ENCODE assay signal across 22 cellular contexts in genomic region chr18:13618760-13619438, GRCh38.
A peak's percentile ranks its signal among the peaks of the same experiment; 100 is the strongest.
DNase-seq lines count a peak whose midpoint lies in the region; ATAC-seq, FAIRE-seq and TF ChIP-seq lines count a peak whose summit lies in the region.
"Had no signal": no experiment of that assay in that cellular context is flagged by ENCODE, and none has a peak within 500 bp of the region (broad histone marks: within the 10 kb centered on the region; RNA-seq: fewer than 3 reads in every experiment).

No MANE protein-coding gene starts in this region.

- H3K27ac ChIP-seq in OCI-LY7 (ENCODE audit: low read depth, low read length, poor library complexity, severe bottlenecking): no peak overlapping the region
- H3K27ac ChIP-seq in kidney (ENCODE audit: low read depth in 2 of 2, low read length in 2 of 2): no peak overlapping the region
- H3K27ac ChIP-seq in temporal lobe (ENCODE audit: low read depth, low read length): peak overlapping the region; percentile 88
- H3K27ac ChIP-seq: 22Rv1, tibial nerve had no signal

- TF ChIP-seq CTCF in OCI-LY7 (conservative IDR thresholded peaks at IDR 0.05; ENCODE audit: low read length) (no peak), kidney (IDR thresholded peaks at IDR 0.05; ENCODE audit: borderline replicate concordance, extremely low read depth, insufficient read depth) (no peak)

- H3K4me3 ChIP-seq in OCI-LY7 (ENCODE audit: low read depth, low read length, poor library complexity, severe bottlenecking) (no peak overlapping the region), kidney (ENCODE audit: low read length in 2 of 2) (no peak overlapping the region)
- H3K4me3 ChIP-seq: tibial nerve had no signal

- POLR2A ChIA-PET in OCI-LY7 (lab: Charles Lee): no interaction called here

- H3K9ac ChIP-seq in kidney (ENCODE audit: low read length in 2 of 2): no peak overlapping the region

- H3K4me2 ChIP-seq in OCI-LY7 (ENCODE audit: low read length): peak overlapping the region; percentile 99; the same call in 1 of the 2 replicates

- peaks cover 34% of the 10 kb centered on the region; the same call in 1 of the 2 replicates for H3K36me3 ChIP-seq in OCI-LY7 (ENCODE audit: insufficient read depth, low read length)
- H3K36me3 ChIP-seq in kidney (ENCODE audit: control insufficient read depth in 1 of 2, insufficient read depth in 2 of 2, low read length in 2 of 2): no peaks in the 10 kb centered on the region
- H3K36me3 ChIP-seq: tibial nerve had no signal

- CTCF ChIA-PET in OCI-LY7 (lab: Charles Lee; ENCODE audit: unreplicated experiment): no interaction called here

- H2AFZ ChIP-seq in OCI-LY7 (ENCODE audit: low read length): no peak overlapping the region

- H3K9me2 ChIP-seq in OCI-LY7 (ENCODE audit: insufficient read depth, low read length): no peaks in the 10 kb centered on the region

- H3K79me2 ChIP-seq in OCI-LY7 (ENCODE audit: insufficient read depth, low read depth, low read length): peaks cover 52% of the 10 kb centered on the region

- intact Hi-C loops in OCI-LY7 (cut with micrococcal nuclease; ENCODE audit: unreplicated experiment): loop anchor here (5.0 kb wide), 2 partner anchors 103 to 152 kb away; no protein-coding TSS in a partner anchor
- intact Hi-C loops in kidney (cut with DNase I): no loop called here

- H3K4me1 ChIP-seq in OCI-LY7 (ENCODE audit: insufficient read depth, low read length, poor library complexity, severe bottlenecking) (peaks cover 46% of the 10 kb centered on the region), kidney (ENCODE audit: control insufficient read depth in 1 of 2, insufficient read depth in 1 of 2, low read depth in 1 of 2, low read length in 2 of 2) (no peaks in the 10 kb centered on the region)

- no peaks in the 10 kb centered on the region for H3K9me3 ChIP-seq in OCI-LY7 (ENCODE audit: low read length)
- H3K9me3 ChIP-seq in kidney (ENCODE audit: control insufficient read depth in 1 of 2, low read length in 2 of 2): no peaks in the 10 kb centered on the region
- H3K9me3 ChIP-seq: tibial nerve had no signal

- no peaks in the 10 kb centered on the region for H4K20me1 ChIP-seq in OCI-LY7 (ENCODE audit: insufficient read depth, low read length)

- peak; percentile 14 for DNase-seq in activated CD4-positive, CD25-positive, alpha-beta regulatory T cell treated with anti-CD3 and anti-CD28 coated beads, Interleukin-2, amount 50 U/mL, for 72 hours
- DNase-seq in OCI-LY7 (ENCODE audit: low spot score) (no peak), kidney (peak; percentile 27)
- DNase-seq: activated naive CD4-positive, alpha-beta T cell treated with anti-CD3 and anti-CD28 coated beads, Interleukin-2, amount 50 U/mL, for 16 hours; DMS153; glutamatergic neuron; HFFc6; KG1; MV-4-11; NCI-H146; NCI-H510A; stimulated activated CD4-positive, alpha-beta T cell treated with anti-CD3 and anti-CD28 coated beads, Interleukin-2, amount 100 ng/mL, for 48 hours had no signal

- ATAC-seq in activated CD4-positive, CD25-positive, alpha-beta regulatory T cell treated with anti-CD3 and anti-CD28 coated beads, Interleukin-2, amount 50 U/mL, for 24 hours: no peak
- ATAC-seq in HG02981 (IDR thresholded peaks at IDR 0.05; ENCODE audit: unreplicated experiment) (no peak), HG02840 (IDR thresholded peaks at IDR 0.05; ENCODE audit: low FRiP score, unreplicated experiment) (no peak), GM19463 (IDR thresholded peaks at IDR 0.05; ENCODE audit: unreplicated experiment) (no peak)
- ATAC-seq: stimulated activated memory B cell treated with anti-CD40 and anti-IgM and Interleukin-4, amounts not matched to agents 10 μg/mL and 1 μg/mL and 100 μg/mL, for 72 hours had no signal

- BruUV-seq in OCI-LY7 (replicated peaks; lab: Mats Ljungman, UMichigan): no TSS peak

- FAIRE-seq in kidney (lab: Jason Lieb, UNC): no peak
- FAIRE-seq: HTR-8/SVneo, RCC 7860 had no signal
